13 cellular contexts compared by ENCODE assay signal in the genomic region with DNA sequence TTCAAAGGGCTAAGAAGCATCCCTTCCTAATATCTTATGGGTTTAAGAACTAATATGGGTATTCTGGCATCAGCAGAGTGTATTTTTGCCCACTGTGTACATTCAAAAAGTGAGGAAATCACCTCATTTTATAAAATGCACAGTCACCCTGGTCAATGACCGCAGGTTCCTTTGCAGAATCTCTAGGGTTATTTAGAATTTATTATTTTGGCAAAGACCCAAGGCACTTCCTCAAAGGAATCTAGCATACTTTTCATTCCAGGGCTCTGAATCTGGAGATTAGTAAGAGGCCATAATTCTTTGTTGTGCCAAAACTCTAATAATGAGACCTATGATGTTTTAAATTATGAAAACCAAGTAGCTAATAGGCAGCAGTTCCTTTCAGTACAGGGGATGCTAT. TPM values are rescaled to one million over a fixed set of nuclear protein-coding genes. Genes with fewer than 3 reads are reported as not detected.
DNase-seq lines count a peak whose midpoint lies in the region; ATAC-seq, FAIRE-seq and TF ChIP-seq lines count a peak whose summit lies in the region.
"Had no signal": no experiment of that assay in that cellular context is flagged by ENCODE, and none has a peak within 500 bp of the region (broad histone marks: within the 10 kb centered on the region; RNA-seq: fewer than 3 reads in every experiment).

No MANE protein-coding gene starts in this region.

- TF ChIP-seq EP300 in Ishikawa (IDR thresholded peaks at IDR 0.05; ENCODE audit: borderline replicate concordance): peak; percentile 23; the same call in 1 of the 2 replicates

- no peak overlapping the region for H3K9ac ChIP-seq in liver (ENCODE audit: low read depth in 1 of 2, low read length in 2 of 2)

- H3K27me3 ChIP-seq in liver (ENCODE audit: control insufficient read depth in 4 of 4, insufficient read depth in 4 of 4, low read length in 3 of 4) (no peaks in the 10 kb centered on the region), pancreas (no peaks in the 10 kb centered on the region)

- no peak for ATAC-seq in HG02870 (IDR thresholded peaks at IDR 0.05; ENCODE audit: unreplicated experiment)
- ATAC-seq in pancreas: no peak

- H3K9me3 ChIP-seq in liver (ENCODE audit: control insufficient read depth in 4 of 4, low read length in 3 of 4) (peaks cover 0 to 1% (median 0%) of the 10 kb centered on the region in 4 donors), pancreas (no peaks in the 10 kb centered on the region)

- no peaks in the 10 kb centered on the region for H3K36me3 ChIP-seq in liver (ENCODE audit: control insufficient read depth in 4 of 4, insufficient read depth in 3 of 4, low read depth in 1 of 4, low read length in 3 of 4)
- no peaks in the 10 kb centered on the region for H3K36me3 ChIP-seq in pancreas

- H3K4me1 ChIP-seq in liver (ENCODE audit: control insufficient read depth in 4 of 4, insufficient read depth in 4 of 4, low read length in 3 of 4) (no peaks in the 10 kb centered on the region), pancreas (no peaks in the 10 kb centered on the region)

- TF ChIP-seq CTCF in AG09309 (IDR thresholded peaks at IDR 0.05; ENCODE audit: control insufficient read depth, insufficient read depth, low read depth, low read length, missing control alignments) (no peak), choroid plexus epithelial cell (conservative IDR thresholded peaks at IDR 0.05; ENCODE audit: low read depth, low read length) (no peak), liver (IDR thresholded peaks at IDR 0.05; ENCODE audit: low read depth, low read length, missing input control) (no peak), pancreas (IDR thresholded peaks at IDR 0.05) (no peak)

- intact Hi-C loops in pancreas (cut with DNase I): no loop called here

- H3K4me3 ChIP-seq in AG09309 (ENCODE audit: control insufficient read depth, low read depth, low read length) (no peak overlapping the region), choroid plexus epithelial cell (ENCODE audit: low read depth, low read length) (no peak overlapping the region), liver (ENCODE audit: low read depth in 1 of 3, low read length in 3 of 3) (no peak overlapping the region), pancreas (no peak overlapping the region)

- peak; percentile 82 for DNase-seq in AG09309 (ENCODE audit: low read depth)
- peak; percentile 92 for DNase-seq in choroid plexus epithelial cell (ENCODE audit: low read depth)
- no peak for DNase-seq in NK-92 treated with Interleukin-12 subunit alpha and Interleukin-12 subunit beta, amount 100 ng/mL, for 24 hours (lab: John Stamatoyannopoulos, UW)
- no peak for DNase-seq in pancreas
- DNase-seq in islet precursor cell: no peak
- DNase-seq: activated CD4-positive, alpha-beta T cell treated with anti-CD3 and anti-CD28 coated beads, Interleukin-2, amount 50 U/mL, for 48 hours; activated naive CD8-positive, alpha-beta T cell treated with anti-CD3 and anti-CD28 coated beads, Interleukin-2, amount 10 ng/mL, durations not matched to agents 7 days and 5 days; CD4-positive, CD25-positive, alpha-beta regulatory T cell; NCI-H1694; small intestine had no signal

- no peak for FAIRE-seq in pancreas (lab: Jason Lieb, UNC)
- FAIRE-seq: small intestine had no signal

- WGBS in liver: 78% methylated on average over 1 of the region's 1 CpG
- WGBS in pancreas, 2 donors: 49 to 59% methylated on average over 1 of the region's 1 CpG

- H3K27ac ChIP-seq in liver (ENCODE audit: low read depth in 1 of 2, low read length in 2 of 2) (no peak overlapping the region), pancreas (no peak overlapping the region)

- TF ChIP-seq RAD21 in Ishikawa (IDR thresholded peaks at IDR 0.05; ENCODE audit: low read depth) (no peak), liver (IDR thresholded peaks at IDR 0.05) (no peak)

TF ChIP-seq in Ishikawa, 13 proteins besides CTCF, POLR2A, EP300 and RAD21:
- no peak for TF ChIP-seq TAF1 (IDR thresholded peaks at IDR 0.05; ENCODE audit: low read depth)
- peak; percentile 82 for TF ChIP-seq NFIC (IDR thresholded peaks at IDR 0.05)
- TF ChIP-seq, protein P1, sequence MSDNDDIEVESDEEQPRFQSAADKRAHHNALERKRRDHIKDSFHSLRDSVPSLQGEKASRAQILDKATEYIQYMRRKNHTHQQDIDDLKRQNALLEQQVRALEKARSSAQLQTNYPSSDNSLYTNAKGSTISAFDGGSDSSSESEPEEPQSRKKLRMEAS (IDR thresholded peaks at IDR 0.05): no peak
- TF ChIP-seq FOXM1 (IDR thresholded peaks at IDR 0.05; ENCODE audit: borderline replicate concordance, low read depth): peak; percentile 68; the same call in 1 of the 2 replicates
- TF ChIP-seq TEAD4 (IDR thresholded peaks at IDR 0.05): peak; percentile 86
- TF ChIP-seq TCF12 (IDR thresholded peaks at IDR 0.05; ENCODE audit: low read depth): 0 out of 2 replicates have a peak, but pooled peaks have one; percentile 28
- TF ChIP-seq CEBPB (IDR thresholded peaks at IDR 0.05): 0 out of 2 replicates have a peak, but pooled peaks have one; percentile 7
- TF ChIP-seq ZBTB7A (IDR thresholded peaks at IDR 0.05; ENCODE audit: low read depth): no peak

TF ChIP-seq in liver, 16 proteins besides CTCF, POLR2A, EP300 and RAD21:
- peak; percentile 62 to 68 for TF ChIP-seq RXRA (IDR thresholded peaks at IDR 0.05)
- no peak for TF ChIP-seq FOXA2 (IDR thresholded peaks at IDR 0.05)

RNA-seq across cellular contexts. Expression of a gene that starts 27.2 kb away (rescaled TPM):
- total RNA-seq in liver (10 to 100 TPM; 38.1 to 49.5 TPM), pancreas (1 to 10 TPM in 3 of 6 donors, under 1 TPM in 3; 0.23 to 2.3 (median 0.93) TPM)
- polyA plus RNA-seq in liver (10 to 100 TPM; 14.2 to 14.8 TPM), pancreas (1 to 10 TPM in 1 of 2 donors, under 1 TPM in 1; 0.15 to 2.9 TPM)
- total RNA-seq: activated naive CD8-positive, alpha-beta T cell treated with anti-CD3 and anti-CD28 coated beads, Interleukin-2, amount 10 ng/mL, durations not matched to agents 7 days and 5 days; CD4-positive, CD25-positive, alpha-beta regulatory T cell had no signal
- polyA plus RNA-seq: CD4-positive, CD25-positive, alpha-beta regulatory T cell had no signal

Comparison
In these comparisons a context has a peak if more than half of its experiments do, and no peak if none do; other contexts are left out.
1. DNase-seq: peak in AG09309 (single experiment) and choroid plexus epithelial cell (single experiment); none in NK-92 treated with Interleukin-12 subunit alpha and Interleukin-12 subunit beta, amount 100 ng/mL, for 24 hours (single experiment), pancreas (0 of 6) and islet precursor cell (single experiment).
2. RNA of a gene that starts 27.2 kb away (total RNA-seq): 38.1 to 49.5 TPM in liver; 0.23 to 2.3 TPM in pancreas; every median in the first group is over 10 times any median in the second.